2 cellular contexts compared by ENCODE assay signal in genomic region chr2:61090386-61090921, GRCh38.
TF ChIP-seq lines count a peak whose summit lies in the region.

No MANE protein-coding gene starts in this region.

TF ChIP-seq in SK-N-SH treated with all-trans-retinoic acid at 6 μM for 48 hours, 23 proteins besides CTCF, POLR2A, EP300 and RAD21:
- TF ChIP-seq CSRNP3 (CRISPR knock-in tag; IDR thresholded peaks at IDR 0.05) (no peak), ARNTL (CRISPR knock-in tag; IDR thresholded peaks at IDR 0.05; ENCODE audit: borderline replicate concordance, low read depth) (no peak), PPARA (CRISPR knock-in tag; IDR thresholded peaks at IDR 0.05; ENCODE audit: borderline replicate concordance) (no peak), SNAI2 (CRISPR knock-in tag; IDR thresholded peaks at IDR 0.05) (no peak), ZNF70 (CRISPR knock-in tag; IDR thresholded peaks at IDR 0.05) (no peak), BACH2 (CRISPR knock-in tag; IDR thresholded peaks at IDR 0.05; ENCODE audit: borderline replicate concordance) (no peak)

TF ChIP-seq in SK-N-SH, 30 proteins besides CTCF, POLR2A, EP300 and RAD21 (continued from another document):
- TF ChIP-seq, protein P1, sequence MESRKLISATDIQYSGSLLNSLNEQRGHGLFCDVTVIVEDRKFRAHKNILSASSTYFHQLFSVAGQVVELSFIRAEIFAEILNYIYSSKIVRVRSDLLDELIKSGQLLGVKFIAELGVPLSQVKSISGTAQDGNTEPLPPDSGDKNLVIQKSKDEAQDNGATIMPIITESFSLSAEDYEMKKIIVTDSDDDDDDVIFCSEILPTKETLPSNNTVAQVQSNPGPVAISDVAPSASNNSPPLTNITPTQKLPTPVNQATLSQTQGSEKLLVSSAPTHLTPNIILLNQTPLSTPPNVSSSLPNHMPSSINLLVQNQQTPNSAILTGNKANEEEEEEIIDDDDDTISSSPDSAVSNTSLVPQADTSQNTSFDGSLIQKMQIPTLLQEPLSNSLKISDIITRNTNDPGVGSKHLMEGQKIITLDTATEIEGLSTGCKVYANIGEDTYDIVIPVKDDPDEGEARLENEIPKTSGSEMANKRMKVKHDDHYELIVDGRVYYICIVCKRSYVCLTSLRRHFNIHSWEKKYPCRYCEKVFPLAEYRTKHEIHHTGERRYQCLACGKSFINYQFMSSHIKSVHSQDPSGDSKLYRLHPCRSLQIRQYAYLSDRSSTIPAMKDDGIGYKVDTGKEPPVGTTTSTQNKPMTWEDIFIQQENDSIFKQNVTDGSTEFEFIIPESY (IDR thresholded peaks at IDR 0.05; ENCODE audit: borderline replicate concordance, low read depth) = no peak
- TF ChIP-seq USF1 (IDR thresholded peaks at IDR 0.05; ENCODE audit: borderline replicate concordance, low read depth) = no peak
- no peak for TF ChIP-seq FOSL2 (IDR thresholded peaks at IDR 0.05; ENCODE audit: borderline replicate concordance, low read depth)
TF ChIP-seq in SK-N-SH: peak in this region for 0.
